ENCODE assay signal across 9 cellular contexts in the genomic region with DNA sequence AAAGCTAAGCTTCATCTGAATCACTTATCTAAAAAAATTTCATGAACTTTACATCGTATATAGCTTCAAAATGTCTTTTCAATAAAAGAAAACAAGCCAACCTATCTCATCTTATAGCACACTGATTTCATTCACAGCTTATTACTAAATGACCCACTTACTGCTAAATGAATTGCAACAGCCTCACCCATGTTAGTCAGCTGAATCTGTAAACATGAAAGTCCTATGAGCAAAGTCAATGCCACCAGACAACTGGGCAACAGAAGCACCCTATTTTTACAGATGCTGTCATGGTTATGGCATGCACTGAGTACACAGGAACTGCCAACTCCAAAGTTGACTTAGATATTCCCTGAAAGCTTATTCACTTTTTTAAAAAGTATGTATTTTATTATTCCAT. TPM values are rescaled to one million over a fixed set of nuclear protein-coding genes. Genes with fewer than 3 reads are reported as not detected.
DNase-seq lines count a peak whose midpoint lies in the region; ATAC-seq and TF ChIP-seq lines count a peak whose summit lies in the region.
"Had no signal": no experiment of that assay in that cellular context is flagged by ENCODE, and none has a peak within 500 bp of the region (broad histone marks: within the 10 kb centered on the region; RNA-seq: fewer than 3 reads in every experiment).

No MANE protein-coding gene starts in this region.

- H3K27me3 ChIP-seq in mammary epithelial cell (ENCODE audit: insufficient read depth, low read length) (no peaks in the 10 kb centered on the region), aorta (ENCODE audit: control insufficient read depth in 1 of 2, insufficient read depth in 2 of 2, low read length in 1 of 2) (no peaks in the 10 kb centered on the region)
- H3K27me3 ChIP-seq: thyroid gland had no signal

- H3K27ac ChIP-seq in mammary epithelial cell (ENCODE audit: insufficient read depth, low read depth, low read length) (peak overlapping the region; percentile 43), aorta (ENCODE audit: low read depth in 1 of 2, low read length in 2 of 2) (peak overlapping the region in 1 of 2 donors; percentile 77)

- H3K4me2 ChIP-seq in mammary epithelial cell (ENCODE audit: insufficient read depth, low read depth, low read length) = peak overlapping the region; percentile 43

- no peak for TF ChIP-seq CTCF in mammary epithelial cell (conservative IDR thresholded peaks at IDR 0.05 in 1 of 2, IDR thresholded peaks at IDR 0.05 in 1 of 2; ENCODE audit: extremely low read depth in 1 of 2, insufficient read depth in 1 of 2, low read depth in 1 of 2, low read length in 2 of 2)

- no peak overlapping the region for H2AFZ ChIP-seq in mammary epithelial cell (ENCODE audit: low read depth, low read length)

- H3K4me1 ChIP-seq in mammary epithelial cell (ENCODE audit: insufficient read depth, low read length) (peaks cover 15% of the 10 kb centered on the region), aorta (ENCODE audit: control insufficient read depth in 1 of 2, insufficient read depth in 2 of 2, low read length in 2 of 2) (peaks cover 7 to 8% of the 10 kb centered on the region in 2 donors)

- intact Hi-C loops in mammary epithelial cell (cut with micrococcal nuclease) (loop anchor here (2.0 kb wide), 1 partner anchor 15 kb away; no protein-coding TSS in a partner anchor), aorta (cut with DNase I) (loop anchor here in 1 of 2 donors (5.0 kb wide), 1 partner anchor 37 kb away; no protein-coding TSS in a partner anchor)

- BruUV-seq in mammary epithelial cell (replicated peaks; lab: Mats Ljungman, UMichigan) = no TSS peak

- H3K79me2 ChIP-seq in mammary epithelial cell (ENCODE audit: insufficient read depth, low read length) = peaks cover 13% of the 10 kb centered on the region

- WGBS in mammary epithelial cell (ENCODE audit: low coverage, missing lambda C conversion rate) = 77% methylated on average over 1 of the region's 1 CpG
- 33% methylated on average over 1 of the region's 1 CpG for WGBS in aorta, 2 donors

- dilution Hi-C loops in mammary epithelial cell (cut with HindIII; ENCODE audit: low sequenced_read_pairs) = no loop called here

- CTCF ChIA-PET in mammary epithelial cell (lab: Charles Lee; ENCODE audit: low non-redundant PET) = interaction anchor here (0.5 to 0.7 kb wide), 3 partner anchors 15 to 62 kb away, joined by 3 to 4 read pairs (median 4); no protein-coding TSS in a partner anchor

- no peak overlapping the region for H3K9ac ChIP-seq in mammary epithelial cell (ENCODE audit: insufficient read depth, low read length)

- no peaks in the 10 kb centered on the region for H3K9me3 ChIP-seq in mammary epithelial cell (replicated peaks; ENCODE audit: insufficient read depth, low read length)
- H3K9me3 ChIP-seq in aorta (ENCODE audit: control insufficient read depth, low read length) = no peaks in the 10 kb centered on the region
- H3K9me3 ChIP-seq: thyroid gland had no signal

- no peak overlapping the region for H3K4me3 ChIP-seq in mammary epithelial cell (replicated peaks in 1 of 3; ENCODE audit: insufficient read depth in 1 of 3, low read depth in 2 of 3, low read length in 3 of 3)
- no peak overlapping the region for H3K4me3 ChIP-seq in aorta (ENCODE audit: low read length in 2 of 2)
- H3K4me3 ChIP-seq: thyroid gland had no signal

- no peaks in the 10 kb centered on the region for H3K36me3 ChIP-seq in mammary epithelial cell (ENCODE audit: insufficient read depth, low read length)
- no peaks in the 10 kb centered on the region for H3K36me3 ChIP-seq in aorta (ENCODE audit: control insufficient read depth in 1 of 2, insufficient read depth in 2 of 2, low read length in 1 of 2)
- H3K36me3 ChIP-seq: thyroid gland had no signal

- no peaks in the 10 kb centered on the region for H4K20me1 ChIP-seq in mammary epithelial cell (ENCODE audit: insufficient read depth, low read length)

- peak; percentile 86 for ATAC-seq in aorta (ENCODE audit: low FRiP score)
- no peak for ATAC-seq in HG03521 (IDR thresholded peaks at IDR 0.05; ENCODE audit: unreplicated experiment)

- in situ Hi-C loops in mammary epithelial cell (cut with MboI; ENCODE audit: low sequenced_read_pairs in 2 of 2) = no loop called here

- peak; percentile 14 for DNase-seq in NCI-H748 (lab: John Stamatoyannopoulos, UW; ENCODE audit: unreplicated experiment)
- no peak for DNase-seq in NCI-H748 treated with DMSO at 0.1 percent for 48 hours (lab: John Stamatoyannopoulos, UW)
- DNase-seq in mammary epithelial cell = peak; percentile 89
- peak; percentile 87 for DNase-seq in kidney glomerular epithelial cell (lab: John Stamatoyannopoulos, UW)
- DNase-seq in aorta = no peak
- DNase-seq in NCI-H2107 (lab: John Stamatoyannopoulos, UW) = no peak
- DNase-seq in COR-L47 (lab: John Stamatoyannopoulos, UW) = no peak
- DNase-seq: thyroid gland had no signal

RNA-seq across cellular contexts. Expression of gene DST, which starts 41.2 kb away (rescaled TPM):
- 1,000 to 10,000 TPM in 1 of 2 donors, 100 to 1,000 TPM in 1; 535 to 1,158 TPM for total RNA-seq in mammary epithelial cell
- polyA plus RNA-seq in mammary epithelial cell = 120 TPM
- 464 TPM for polyA minus RNA-seq in mammary epithelial cell
- total RNA-seq in aorta = 100 to 1,000 TPM; 485 to 578 TPM
- polyA plus RNA-seq in aorta = 100 to 1,000 TPM in 1 of 2 donors, 10 to 100 TPM in 1; 47.2 to 258 TPM

Comparison
In these comparisons a context has a peak if more than half of its experiments do, and no peak if none do; other contexts are left out.
1. DNase-seq: peak in NCI-H748 (single experiment), mammary epithelial cell (single experiment) and kidney glomerular epithelial cell (single experiment); none in NCI-H748 treated with DMSO at 0.1 percent for 48 hours (single experiment), aorta (0 of 2), NCI-H2107 (single experiment) and COR-L47 (single experiment).